Comparison of ENCODE assay signal across 14 cellular contexts in the genomic region with DNA sequence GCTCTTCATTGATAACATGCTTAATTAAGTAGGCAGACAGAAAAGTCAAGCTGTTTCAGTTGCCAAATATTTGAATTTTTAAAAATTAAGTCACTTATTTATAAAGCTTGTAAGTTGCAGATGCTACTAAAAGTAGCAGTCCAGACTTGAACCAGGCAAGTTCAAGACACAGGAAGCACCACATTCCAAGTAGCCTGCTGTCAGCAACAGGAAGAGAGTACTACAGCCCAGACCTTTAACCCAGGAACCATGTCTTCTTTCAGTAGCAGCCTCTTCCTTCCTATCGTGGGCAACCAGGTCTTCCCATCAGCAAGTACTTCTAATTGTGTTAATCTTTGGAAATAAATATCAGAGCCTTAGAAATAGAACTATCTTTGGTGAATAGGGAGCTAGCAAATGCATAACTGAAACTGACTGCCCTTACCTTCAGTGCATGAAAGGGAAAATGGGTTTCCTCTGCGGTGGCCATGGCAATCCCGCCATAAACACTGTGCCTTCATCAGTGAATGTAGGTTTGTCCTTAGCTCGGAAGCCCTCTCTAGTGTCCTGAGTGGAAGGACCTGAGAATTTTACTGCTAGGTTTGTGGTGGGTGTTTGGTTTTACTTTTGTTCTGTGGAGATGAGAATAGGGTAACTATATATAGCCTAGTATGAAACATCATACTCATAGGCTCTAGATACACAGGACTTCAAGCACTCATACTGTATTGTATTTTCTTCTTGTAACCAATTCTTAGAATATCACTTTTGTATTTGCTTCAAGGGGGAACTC.
DNase-seq lines count a peak whose midpoint lies in the region; ATAC-seq and TF ChIP-seq lines count a peak whose summit lies in the region.
"Had no signal": no experiment of that assay in that cellular context is flagged by ENCODE, and none has a peak within 500 bp of the region (broad histone marks: within the 10 kb centered on the region; RNA-seq: fewer than 3 reads in every experiment).

No MANE protein-coding gene starts in this region.

- DNase-seq in MCF 10A (ENCODE audit: unreplicated experiment) (no peak), breast epithelium (ENCODE audit: low spot score in 2 of 2) (no peak), mesendoderm (peak; percentile 10), UCSD-AML1 (lab: John Stamatoyannopoulos, UW; ENCODE audit: unreplicated experiment) (no peak), hepatocyte (ENCODE audit: low spot score) (no peak), T-helper 9 cell (no peak)
- DNase-seq: DMS53, NCI-H446, SHP77 treated with DMSO at 0.1 percent for 48 hours had no signal

- H3K4me1 ChIP-seq in breast epithelium, result peaks cover 0 to 14% of the 10 kb centered on the region in 2 donors
- no peaks in the 10 kb centered on the region for H3K4me1 ChIP-seq in mesendoderm (ENCODE audit: control insufficient read depth, low read depth, low read length)
- H3K4me1 ChIP-seq in hepatocyte (ENCODE audit: insufficient read depth), result peaks cover 8% of the 10 kb centered on the region

- no peak overlapping the region for H3K18ac ChIP-seq in mesendoderm (ENCODE audit: low read length)

- BruUV-seq in MCF 10A (replicated peaks; lab: Mats Ljungman, UMichigan), result no TSS peak

- H3K27me3 Mint-ChIP-seq in MCF 10A (ENCODE audit: insufficient read depth, unreplicated experiment), result no peaks in the 10 kb centered on the region

- no peak overlapping the region for H3K4me3 ChIP-seq in breast epithelium
- H3K4me3 ChIP-seq in mesendoderm (ENCODE audit: low read length), result no peak overlapping the region
- H3K4me3 ChIP-seq in hepatocyte, result no peak overlapping the region

- TF ChIP-seq CTCF in MCF 10A (IDR thresholded peaks at IDR 0.05; ENCODE audit: unreplicated experiment), result no peak
- no peak for TF ChIP-seq CTCF in breast epithelium (IDR thresholded peaks at IDR 0.05)
- no peak for TF ChIP-seq CTCF in hepatocyte (IDR thresholded peaks at IDR 0.05; ENCODE audit: poor library complexity)

- H2BK120ac ChIP-seq in mesendoderm (ENCODE audit: low read depth, low read length), result no peak overlapping the region

- no peak overlapping the region for H2BK15ac ChIP-seq in mesendoderm (replicated peaks; ENCODE audit: low read depth)

- H3K23ac ChIP-seq in mesendoderm (ENCODE audit: low read length), result no peak overlapping the region

- H4K20me1 ChIP-seq in hepatocyte (ENCODE audit: insufficient read depth, poor library complexity, severe bottlenecking), result no peaks in the 10 kb centered on the region

- H3K4me2 ChIP-seq in mesendoderm (ENCODE audit: low read length) (no peak overlapping the region), hepatocyte (no peak overlapping the region)

- H3K4me1 Mint-ChIP-seq in MCF 10A (ENCODE audit: insufficient read depth, unreplicated experiment), result peaks cover 63% of the 10 kb centered on the region
- H3K4me1 Mint-ChIP-seq: stimulated activated memory B cell treated with anti-CD40 and anti-IgM and Interleukin-4, amounts not matched to agents 10 μg/mL and 1 μg/mL and 100 μg/mL, for 72 hours had no signal

- no peak overlapping the region for H3K4ac ChIP-seq in mesendoderm (ENCODE audit: low read depth, low read length)

- intact Hi-C loops in MCF 10A (cut with micrococcal nuclease), result loop anchor here (5.0 kb wide), 1 partner anchor 104 kb away; a partner anchor contains a TSS
- intact Hi-C loops in breast epithelium (cut with DNase I; ENCODE audit: low total_unique reads), result no loop called here

- H3K27me3 ChIP-seq in breast epithelium, result no peaks in the 10 kb centered on the region
- no peaks in the 10 kb centered on the region for H3K27me3 ChIP-seq in mesendoderm (ENCODE audit: insufficient read depth, low read length, poor library complexity)
- peaks cover 5% of the 10 kb centered on the region for H3K27me3 ChIP-seq in hepatocyte

- TF ChIP-seq POLR2A in breast epithelium (IDR thresholded peaks at IDR 0.05), result no peak

- H3K27ac ChIP-seq in breast epithelium, result no peak overlapping the region
- H3K27ac ChIP-seq in mesendoderm (ENCODE audit: low read depth, low read length), result no peak overlapping the region
- H3K27ac ChIP-seq in hepatocyte, result no peak overlapping the region

- no peak overlapping the region for H3K56ac ChIP-seq in mesendoderm (ENCODE audit: low read length)

- POLR2A ChIA-PET in MCF 10A (lab: Yijun Ruan, JAX), result interaction anchor here (0.5 to 8.9 kb wide), 8 partner anchors 11 to 103 kb away, joined by 3 to 146 read pairs (median 12); a partner anchor contains a TSS

- H4K5ac ChIP-seq in mesendoderm (ENCODE audit: low read length), result no peak overlapping the region

- H2AFZ ChIP-seq in hepatocyte, result no peak overlapping the region

- H3K79me1 ChIP-seq in mesendoderm (ENCODE audit: low read length), result no peaks in the 10 kb centered on the region

- no peak overlapping the region for H4K8ac ChIP-seq in mesendoderm (ENCODE audit: low read depth, low read length)

- no peak overlapping the region for H2AK5ac ChIP-seq in mesendoderm (ENCODE audit: low read length)

- H3K4me3 Mint-ChIP-seq in MCF 10A (ENCODE audit: unreplicated experiment), result peak overlapping the region; percentile 78
- H3K4me3 Mint-ChIP-seq: activated T-helper 1 cell treated with anti-CD3 and anti-CD28 coated beads, Interleukin-12 subunit alpha, Interleukin-12 subunit beta, Interleukin-2, Interleukin-4 antibody, amounts not matched to agents 30 ng/mL and 10 ng/mL and 1 ng/mL, durations not matched to agents 14 hours and 24 hours and 36 hours; stimulated activated memory B cell treated with anti-CD40 and anti-IgM and Interleukin-4, amounts not matched to agents 10 μg/mL and 1 μg/mL and 100 μg/mL, for 72 hours had no signal

- H3K27ac Mint-ChIP-seq in MCF 10A (ENCODE audit: low read depth, unreplicated experiment), result peak overlapping the region; percentile 53
- H3K27ac Mint-ChIP-seq: activated T-helper 1 cell treated with anti-CD3 and anti-CD28 coated beads, Interleukin-12 subunit alpha, Interleukin-12 subunit beta, Interleukin-2, Interleukin-4 antibody, amounts not matched to agents 30 ng/mL and 10 ng/mL and 1 ng/mL, durations not matched to agents 14 hours and 24 hours and 36 hours; stimulated activated memory B cell treated with anti-CD40 and anti-IgM and Interleukin-4, amounts not matched to agents 10 μg/mL and 1 μg/mL and 100 μg/mL, for 72 hours had no signal

- CTCF ChIA-PET in MCF 10A (lab: Yijun Ruan, JAX), result interaction anchor here (0.5 to 31.9 kb wide), 11 partner anchors 9 to 267 kb away, joined by 3 to 929 read pairs (median 4); no protein-coding TSS in a partner anchor

- no peaks in the 10 kb centered on the region for H3K9me3 Mint-ChIP-seq in MCF 10A (ENCODE audit: unreplicated experiment)
- H3K9me3 Mint-ChIP-seq: activated T-helper 1 cell treated with anti-CD3 and anti-CD28 coated beads, Interleukin-12 subunit alpha, Interleukin-12 subunit beta, Interleukin-2, Interleukin-4 antibody, amounts not matched to agents 30 ng/mL and 10 ng/mL and 1 ng/mL, durations not matched to agents 14 hours and 24 hours and 36 hours; stimulated activated memory B cell treated with anti-CD40 and anti-IgM and Interleukin-4, amounts not matched to agents 10 μg/mL and 1 μg/mL and 100 μg/mL, for 72 hours had no signal

- H3K9me2 ChIP-seq in hepatocyte (replicated peaks; ENCODE audit: insufficient read depth), result no peaks in the 10 kb centered on the region

- H3K9ac ChIP-seq in mesendoderm (ENCODE audit: low read length), result no peak overlapping the region

- H3K9me3 ChIP-seq in breast epithelium (no peaks in the 10 kb centered on the region), hepatocyte (ENCODE audit: low read depth) (no peaks in the 10 kb centered on the region)

- H3K36me3 ChIP-seq in breast epithelium (no peaks in the 10 kb centered on the region), mesendoderm (ENCODE audit: control insufficient read depth, insufficient read depth, low read length) (no peaks in the 10 kb centered on the region), hepatocyte (replicated peaks; ENCODE audit: insufficient read depth, low read depth) (no peaks in the 10 kb centered on the region)

- no peak overlapping the region for H2BK5ac ChIP-seq in mesendoderm (ENCODE audit: low read length)

- H3K79me2 ChIP-seq in mesendoderm (ENCODE audit: control insufficient read depth, insufficient read depth, low read length) (no peaks in the 10 kb centered on the region), hepatocyte (no peaks in the 10 kb centered on the region)

- ATAC-seq in GM21786 (IDR thresholded peaks at IDR 0.05; ENCODE audit: unreplicated experiment) (peak; percentile 69), HG03378 (IDR thresholded peaks at IDR 0.05; ENCODE audit: unreplicated experiment) (peak; percentile 81)
- ATAC-seq: activated CD4-positive, CD25-positive, alpha-beta regulatory T cell treated with anti-CD3 and anti-CD28 coated beads, Interleukin-2, amount 50 U/mL, for 24 hours; stimulated activated memory B cell treated with anti-CD40 and anti-IgM and Interleukin-4, amounts not matched to agents 10 μg/mL and 1 μg/mL and 100 μg/mL, for 72 hours had no signal

- no CpG with 5 or more reads among the region's 4 CpGs for WGBS in mesendoderm (ENCODE audit: extremely low coverage, insufficient coverage, low lambda C conversion rate)
- WGBS in hepatocyte (ENCODE audit: low lambda C conversion rate, missing lambda C conversion rate), result 95% methylated on average over 4 of the region's 4 CpGs

- H3K36me3 Mint-ChIP-seq in MCF 10A (ENCODE audit: insufficient read depth, unreplicated experiment), result peaks cover 62% of the 10 kb centered on the region
- H3K36me3 Mint-ChIP-seq: stimulated activated memory B cell treated with anti-CD40 and anti-IgM and Interleukin-4, amounts not matched to agents 10 μg/mL and 1 μg/mL and 100 μg/mL, for 72 hours had no signal
